Comparison of ENCODE assay signal across 1 cellular context in genomic region chr14:102086972-102087761, GRCh38.
A peak's percentile ranks its signal among the peaks of the same experiment; 100 is the strongest.
TF ChIP-seq lines count a peak whose summit lies in the region.

Gene HSP90AA1 (minus strand): TSS chr14:102087044. CDS start chr14:102086378, 666 bp downstream.

TF ChIP-seq in HEK293, 187 proteins besides CTCF, POLR2A, EP300 and RAD21 (continued from another document and continues in another):
- TF ChIP-seq ZNF449 (tag by site-specific recombination; IDR thresholded peaks at IDR 0.05) (peak; percentile 27; the same call in 1 of the 2 replicates), HOXD13 (CRISPR knock-in tag; IDR thresholded peaks at IDR 0.05; ENCODE audit: borderline replicate concordance) (peak; percentile 30; the same call in 1 of the 2 replicates), ZNF324 (tag by site-specific recombination; IDR thresholded peaks at IDR 0.05) (peak; percentile 26; the same call in 1 of the 2 replicates), ZBTB20 (tag by site-specific recombination; IDR thresholded peaks at IDR 0.05) (peak; percentile 79; the same call in 1 of the 2 replicates), ZNF311 (tag by site-specific recombination; IDR thresholded peaks at IDR 0.05; ENCODE audit: borderline replicate concordance) (no peak), ZNF214 (tag by site-specific recombination; IDR thresholded peaks at IDR 0.05; ENCODE audit: borderline replicate concordance) (no peak), ZNF610 (tag by site-specific recombination; IDR thresholded peaks at IDR 0.05; ENCODE audit: borderline replicate concordance) (0 out of 2 replicates have a peak, but pooled peaks have one; percentile 57), PRDM1 (tag by site-specific recombination; IDR thresholded peaks at IDR 0.05) (no peak), ZNF404 (tag by site-specific recombination; IDR thresholded peaks at IDR 0.05) (no peak), ZNF292 (tag by site-specific recombination; IDR thresholded peaks at IDR 0.05; ENCODE audit: borderline replicate concordance, low read depth) (no peak), KLF7 (tag by site-specific recombination; IDR thresholded peaks at IDR 0.05; ENCODE audit: borderline replicate concordance) (no peak; the same call in none of the 2 replicates), ZBTB8A (tag by site-specific recombination; IDR thresholded peaks at IDR 0.05) (peak; percentile 99), KLF8 (tag by site-specific recombination; IDR thresholded peaks at IDR 0.05) (peak; percentile 94), EGR2 (tag by site-specific recombination; IDR thresholded peaks at IDR 0.05; ENCODE audit: low read depth) (peak; percentile 86), GFI1B (tag by site-specific recombination; IDR thresholded peaks at IDR 0.05) (no peak), BCL11B (tag by site-specific recombination; IDR thresholded peaks at IDR 0.05; ENCODE audit: low read depth) (0 out of 2 replicates have a peak, but pooled peaks have one; percentile 29), INSM2 (tag by site-specific recombination; IDR thresholded peaks at IDR 0.05) (0 out of 2 replicates have a peak, but pooled peaks have one; percentile 16), ZNF768 (tag by site-specific recombination; IDR thresholded peaks at IDR 0.05) (no peak), ZBTB10 (tag by site-specific recombination; IDR thresholded peaks at IDR 0.05) (peak; percentile 72), ELK4 (IDR thresholded peaks at IDR 0.05; ENCODE audit: borderline replicate concordance, low read depth, low read length) (no peak; the same call in 1 of the 2 replicates), ZNF707 (tag by site-specific recombination; IDR thresholded peaks at IDR 0.05) (no peak), ZBTB7A (tag by site-specific recombination; IDR thresholded peaks at IDR 0.05; ENCODE audit: low read depth) (peak; percentile 77; the same call in 1 of the 2 replicates), ZBTB1 (tag by site-specific recombination; IDR thresholded peaks at IDR 0.05) (no peak), ZNF48 (tag by site-specific recombination; IDR thresholded peaks at IDR 0.05) (no peak), ZNF138 (tag by site-specific recombination; IDR thresholded peaks at IDR 0.05; ENCODE audit: borderline replicate concordance) (no peak), ZNF19 (tag by site-specific recombination; IDR thresholded peaks at IDR 0.05; ENCODE audit: low read depth) (no peak), OSR2 (tag by site-specific recombination; IDR thresholded peaks at IDR 0.05) (no peak), ZNF792 (tag by site-specific recombination; IDR thresholded peaks at IDR 0.05) (0 out of 2 replicates have a peak, but pooled peaks have one; percentile 50)
- TF ChIP-seq, protein P1, sequence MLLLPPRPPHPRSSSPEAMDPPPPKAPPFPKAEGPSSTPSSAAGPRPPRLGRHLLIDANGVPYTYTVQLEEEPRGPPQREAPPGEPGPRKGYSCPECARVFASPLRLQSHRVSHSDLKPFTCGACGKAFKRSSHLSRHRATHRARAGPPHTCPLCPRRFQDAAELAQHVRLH (tag by site-specific recombination; IDR thresholded peaks at IDR 0.05): no peak
- TF ChIP-seq, protein P2, sequence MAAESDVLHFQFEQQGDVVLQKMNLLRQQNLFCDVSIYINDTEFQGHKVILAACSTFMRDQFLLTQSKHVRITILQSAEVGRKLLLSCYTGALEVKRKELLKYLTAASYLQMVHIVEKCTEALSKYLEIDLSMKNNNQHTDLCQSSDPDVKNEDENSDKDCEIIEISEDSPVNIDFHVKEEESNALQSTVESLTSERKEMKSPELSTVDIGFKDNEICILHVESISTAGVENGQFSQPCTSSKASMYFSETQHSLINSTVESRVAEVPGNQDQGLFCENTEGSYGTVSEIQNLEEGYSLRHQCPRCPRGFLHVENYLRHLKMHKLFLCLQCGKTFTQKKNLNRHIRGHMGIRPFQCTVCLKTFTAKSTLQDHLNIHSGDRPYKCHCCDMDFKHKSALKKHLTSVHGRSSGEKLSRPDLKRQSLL (tag by site-specific recombination; IDR thresholded peaks at IDR 0.05): peak; percentile 71
- TF ChIP-seq, protein P3, sequence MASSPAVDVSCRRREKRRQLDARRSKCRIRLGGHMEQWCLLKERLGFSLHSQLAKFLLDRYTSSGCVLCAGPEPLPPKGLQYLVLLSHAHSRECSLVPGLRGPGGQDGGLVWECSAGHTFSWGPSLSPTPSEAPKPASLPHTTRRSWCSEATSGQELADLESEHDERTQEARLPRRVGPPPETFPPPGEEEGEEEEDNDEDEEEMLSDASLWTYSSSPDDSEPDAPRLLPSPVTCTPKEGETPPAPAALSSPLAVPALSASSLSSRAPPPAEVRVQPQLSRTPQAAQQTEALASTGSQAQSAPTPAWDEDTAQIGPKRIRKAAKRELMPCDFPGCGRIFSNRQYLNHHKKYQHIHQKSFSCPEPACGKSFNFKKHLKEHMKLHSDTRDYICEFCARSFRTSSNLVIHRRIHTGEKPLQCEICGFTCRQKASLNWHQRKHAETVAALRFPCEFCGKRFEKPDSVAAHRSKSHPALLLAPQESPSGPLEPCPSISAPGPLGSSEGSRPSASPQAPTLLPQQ (tag by site-specific recombination; IDR thresholded peaks at IDR 0.05): peak; percentile 72
- TF ChIP-seq, protein P4, sequence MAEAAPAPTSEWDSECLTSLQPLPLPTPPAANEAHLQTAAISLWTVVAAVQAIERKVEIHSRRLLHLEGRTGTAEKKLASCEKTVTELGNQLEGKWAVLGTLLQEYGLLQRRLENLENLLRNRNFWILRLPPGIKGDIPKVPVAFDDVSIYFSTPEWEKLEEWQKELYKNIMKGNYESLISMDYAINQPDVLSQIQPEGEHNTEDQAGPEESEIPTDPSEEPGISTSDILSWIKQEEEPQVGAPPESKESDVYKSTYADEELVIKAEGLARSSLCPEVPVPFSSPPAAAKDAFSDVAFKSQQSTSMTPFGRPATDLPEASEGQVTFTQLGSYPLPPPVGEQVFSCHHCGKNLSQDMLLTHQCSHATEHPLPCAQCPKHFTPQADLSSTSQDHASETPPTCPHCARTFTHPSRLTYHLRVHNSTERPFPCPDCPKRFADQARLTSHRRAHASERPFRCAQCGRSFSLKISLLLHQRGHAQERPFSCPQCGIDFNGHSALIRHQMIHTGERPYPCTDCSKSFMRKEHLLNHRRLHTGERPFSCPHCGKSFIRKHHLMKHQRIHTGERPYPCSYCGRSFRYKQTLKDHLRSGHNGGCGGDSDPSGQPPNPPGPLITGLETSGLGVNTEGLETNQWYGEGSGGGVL (tag by site-specific recombination; IDR thresholded peaks at IDR 0.05): peak; percentile 82
- TF ChIP-seq, protein P5, sequence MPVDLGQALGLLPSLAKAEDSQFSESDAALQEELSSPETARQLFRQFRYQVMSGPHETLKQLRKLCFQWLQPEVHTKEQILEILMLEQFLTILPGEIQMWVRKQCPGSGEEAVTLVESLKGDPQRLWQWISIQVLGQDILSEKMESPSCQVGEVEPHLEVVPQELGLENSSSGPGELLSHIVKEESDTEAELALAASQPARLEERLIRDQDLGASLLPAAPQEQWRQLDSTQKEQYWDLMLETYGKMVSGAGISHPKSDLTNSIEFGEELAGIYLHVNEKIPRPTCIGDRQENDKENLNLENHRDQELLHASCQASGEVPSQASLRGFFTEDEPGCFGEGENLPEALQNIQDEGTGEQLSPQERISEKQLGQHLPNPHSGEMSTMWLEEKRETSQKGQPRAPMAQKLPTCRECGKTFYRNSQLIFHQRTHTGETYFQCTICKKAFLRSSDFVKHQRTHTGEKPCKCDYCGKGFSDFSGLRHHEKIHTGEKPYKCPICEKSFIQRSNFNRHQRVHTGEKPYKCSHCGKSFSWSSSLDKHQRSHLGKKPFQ (tag by site-specific recombination; IDR thresholded peaks at IDR 0.05): no peak
- TF ChIP-seq, protein P6, sequence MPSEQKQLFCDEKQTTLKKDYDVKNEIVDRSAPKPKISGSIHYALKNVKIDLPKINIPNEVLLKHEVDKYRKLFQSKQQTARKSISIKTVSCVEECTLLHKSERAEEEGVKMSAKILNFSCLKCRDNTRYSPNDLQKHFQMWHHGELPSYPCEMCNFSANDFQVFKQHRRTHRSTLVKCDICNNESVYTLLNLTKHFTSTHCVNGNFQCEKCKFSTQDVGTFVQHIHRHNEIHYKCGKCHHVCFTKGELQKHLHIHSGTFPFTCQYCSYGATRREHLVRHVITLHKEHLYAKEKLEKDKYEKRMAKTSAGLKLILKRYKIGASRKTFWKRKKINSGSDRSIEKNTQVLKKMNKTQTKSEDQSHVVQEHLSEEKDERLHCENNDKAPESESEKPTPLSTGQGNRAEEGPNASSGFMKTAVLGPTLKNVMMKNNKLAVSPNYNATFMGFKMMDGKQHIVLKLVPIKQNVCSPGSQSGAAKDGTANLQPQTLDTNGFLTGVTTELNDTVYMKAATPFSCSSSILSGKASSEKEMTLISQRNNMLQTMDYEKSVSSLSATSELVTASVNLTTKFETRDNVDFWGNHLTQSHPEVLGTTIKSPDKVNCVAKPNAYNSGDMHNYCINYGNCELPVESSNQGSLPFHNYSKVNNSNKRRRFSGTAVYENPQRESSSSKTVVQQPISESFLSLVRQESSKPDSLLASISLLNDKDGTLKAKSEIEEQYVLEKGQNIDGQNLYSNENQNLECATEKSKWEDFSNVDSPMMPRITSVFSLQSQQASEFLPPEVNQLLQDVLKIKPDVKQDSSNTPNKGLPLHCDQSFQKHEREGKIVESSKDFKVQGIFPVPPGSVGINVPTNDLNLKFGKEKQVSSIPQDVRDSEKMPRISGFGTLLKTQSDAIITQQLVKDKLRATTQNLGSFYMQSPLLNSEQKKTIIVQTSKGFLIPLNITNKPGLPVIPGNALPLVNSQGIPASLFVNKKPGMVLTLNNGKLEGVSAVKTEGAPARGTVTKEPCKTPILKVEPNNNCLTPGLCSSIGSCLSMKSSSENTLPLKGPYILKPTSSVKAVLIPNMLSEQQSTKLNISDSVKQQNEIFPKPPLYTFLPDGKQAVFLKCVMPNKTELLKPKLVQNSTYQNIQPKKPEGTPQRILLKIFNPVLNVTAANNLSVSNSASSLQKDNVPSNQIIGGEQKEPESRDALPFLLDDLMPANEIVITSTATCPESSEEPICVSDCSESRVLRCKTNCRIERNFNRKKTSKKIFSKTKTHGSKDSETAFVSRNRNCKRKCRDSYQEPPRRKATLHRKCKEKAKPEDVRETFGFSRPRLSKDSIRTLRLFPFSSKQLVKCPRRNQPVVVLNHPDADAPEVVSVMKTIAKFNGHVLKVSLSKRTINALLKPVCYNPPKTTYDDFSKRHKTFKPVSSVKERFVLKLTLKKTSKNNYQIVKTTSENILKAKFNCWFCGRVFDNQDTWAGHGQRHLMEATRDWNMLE (tag by site-specific recombination; conservative IDR thresholded peaks at IDR 0.05; ENCODE audit: low read depth): no peak
- TF ChIP-seq, protein P7, sequence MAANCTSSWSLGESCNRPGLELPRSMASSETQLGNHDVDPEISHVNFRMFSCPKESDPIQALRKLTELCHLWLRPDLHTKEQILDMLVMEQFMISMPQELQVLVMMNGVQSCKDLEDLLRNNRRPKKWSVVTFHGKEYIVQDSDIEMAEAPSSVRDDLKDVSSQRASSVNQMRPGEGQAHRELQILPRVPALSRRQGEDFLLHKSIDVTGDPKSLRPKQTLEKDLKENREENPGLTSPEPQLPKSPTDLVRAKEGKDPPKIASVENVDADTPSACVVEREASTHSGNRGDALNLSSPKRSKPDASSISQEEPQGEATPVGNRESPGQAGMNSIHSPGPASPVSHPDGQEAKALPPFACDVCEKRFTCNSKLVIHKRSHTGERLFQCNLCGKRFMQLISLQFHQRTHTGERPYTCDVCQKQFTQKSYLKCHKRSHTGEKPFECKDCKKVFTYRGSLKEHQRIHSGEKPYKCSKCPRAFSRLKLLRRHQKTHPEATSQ (tag by site-specific recombination; IDR thresholded peaks at IDR 0.05): peak; percentile 85; the same call in 1 of the 2 replicates
